34 cellular contexts compared by ENCODE assay signal in genomic region chr7:113904521-113904920, GRCh38. TPM values are rescaled to one million over a fixed set of nuclear protein-coding genes. Genes with fewer than 3 reads are reported as not detected.
"Had no signal": no experiment of that assay in that cellular context is flagged by ENCODE, and none has a peak within 500 bp of the region (broad histone marks: within the 10 kb centered on the region; RNA-seq: fewer than 3 reads in every experiment).

No MANE protein-coding gene starts in this region.

- ATAC-seq: naive thymus-derived CD8-positive, alpha-beta T cell; natural killer cell treated with Interleukin-12 subunit alpha and Interleukin-12 subunit beta and Interleukin-15 and Interleukin-18, amount 100 ng/mL, for 72 hours; pancreas; right cardiac atrium; sciatic nerve; stimulated activated memory B cell treated with anti-CD40 and anti-IgM and Interleukin-4, amounts not matched to agents 10 μg/mL and 1 μg/mL and 100 μg/mL, for 72 hours; stimulated activated naive CD8-positive, alpha-beta T cell treated with anti-CD3 and anti-CD28 coated beads, Interleukin-15, amount 100 ng/mL, for 72 hours; stimulated activated naive CD8-positive, alpha-beta T cell treated with anti-CD3 and anti-CD28 coated beads, Interleukin-15, Interleukin-2, amounts not matched to agents 100 U/mL and 50 U/mL, for 24 hours; upper lobe of right lung had no signal

- H3K4me1 ChIP-seq: pancreas, prostate gland, spleen, suprapubic skin, testis, tibial artery, transverse colon, upper lobe of right lung, uterus had no signal

- H3K27me3 ChIP-seq: neutrophil, pancreas, spleen, suprapubic skin, testis, tibial artery, transverse colon, upper lobe of right lung, uterus had no signal

- H3K4me2 ChIP-seq: smooth muscle cell had no signal

- DNase-seq: naive thymus-derived CD8-positive, alpha-beta T cell; nephron progenitor cell; nucleus accumbens; pancreas; right cardiac atrium; spleen; stimulated activated CD4-positive, alpha-beta T cell treated with anti-CD3 and anti-CD28 coated beads, Interleukin-12 subunit alpha, Interleukin-12 subunit beta, amount 100 ng/mL, for 4 hours; stimulated activated CD4-positive, alpha-beta T cell treated with anti-CD3 and anti-CD28 coated beads, Interleukin-1b, Interleukin-23, amount 100 ng/mL, for 48 hours; stimulated activated CD4-positive, alpha-beta T cell treated with anti-CD3 and anti-CD28 coated beads, Interleukin-4, amount 100 ng/mL, for 1 hour; stimulated activated CD4-positive, alpha-beta T cell treated with anti-CD3 and anti-CD28 coated beads, Interleukin-4, amount 100 ng/mL, for 4 hours; stimulated activated CD8-positive, alpha-beta memory T cell treated with anti-CD3 and anti-CD28 coated beads, Interleukin-4, amount 100 ng/mL, for 48 hours; stimulated activated naive CD4-positive, alpha-beta T cell; stimulated activated naive CD8-positive, alpha-beta T cell treated with anti-CD3 and anti-CD28 coated beads, Interleukin-15, amount 100 ng/mL, for 72 hours; stimulated activated naive CD8-positive, alpha-beta T cell treated with anti-CD3 and anti-CD28 coated beads, Interleukin-15, Interleukin-2, amounts not matched to agents 100 U/mL and 50 U/mL, for 24 hours; substantia nigra; testis; tibial artery; transverse colon; upper lobe of right lung; uterus had no signal

- H3K27ac ChIP-seq: neutrophil, pancreas, prostate gland, skin epidermis, spleen, suprapubic skin, testis, tibial artery, transverse colon, upper lobe of right lung, uterus had no signal

- H3K9me3 ChIP-seq: neutrophil, pancreas, prostate gland, spleen, suprapubic skin, testis, tibial artery, transverse colon, upper lobe of right lung, uterus had no signal

- H3K36me3 ChIP-seq: neutrophil, pancreas, prostate gland, spleen, suprapubic skin, tibial artery, transverse colon, upper lobe of right lung, uterus had no signal

- H3K4me3 ChIP-seq: pancreas, prostate gland, skin epidermis, smooth muscle cell, spleen, suprapubic skin, testis, tibial artery, transverse colon, upper lobe of right lung, uterus had no signal

RNA-seq across cellular contexts. Expression of gene PPP1R3A, which starts 14.3 kb away (rescaled TPM):
- total RNA-seq: naive thymus-derived CD8-positive, alpha-beta T cell; natural killer cell treated with Interleukin-12 subunit alpha and Interleukin-12 subunit beta and Interleukin-15 and Interleukin-18, amount 100 ng/mL, for 72 hours; neural crest cell; omental fat pad; osteocyte; posterior vena cava; renal cortical epithelial cell; sciatic nerve; smooth muscle cell; spleen; suprapubic skin; transverse colon; upper lobe of right lung had no signal
- polyA plus RNA-seq: naive thymus-derived CD8-positive, alpha-beta T cell; pancreas; smooth muscle cell; spleen; urinary bladder had no signal
